24 cellular contexts compared by ENCODE assay signal in the genomic region with DNA sequence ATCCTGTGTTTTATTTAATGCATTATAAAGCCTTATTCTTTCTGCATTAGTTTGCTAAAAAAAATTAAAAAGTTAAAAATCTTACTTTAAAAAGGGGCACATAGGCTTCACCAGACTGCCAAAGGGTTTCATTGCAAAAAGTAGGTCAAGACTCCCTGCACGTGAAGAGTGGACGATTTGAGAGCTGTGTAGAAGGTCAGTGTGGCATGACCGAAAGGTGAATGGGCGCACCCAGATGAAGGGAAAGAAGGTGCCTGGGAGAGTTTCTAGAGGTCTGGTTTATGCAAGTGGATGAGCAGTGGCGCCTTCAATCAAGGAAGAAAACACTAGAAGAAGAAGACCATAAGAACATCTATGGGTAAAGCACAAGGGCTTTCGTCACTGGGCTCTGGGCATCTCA.
"Had no signal": no experiment of that assay in that cellular context is flagged by ENCODE, and none has a peak within 500 bp of the region (broad histone marks: within the 10 kb centered on the region; RNA-seq: fewer than 3 reads in every experiment).

No MANE protein-coding gene starts in this region.

- H3K4me3 Mint-ChIP-seq: activated CD4-positive, alpha-beta memory T cell treated with anti-CD3 and anti-CD28 coated beads, Interleukin-2, amount 10 ng/mL, durations not matched to agents 7 days and 5 days; activated CD8-positive, alpha-beta memory T cell treated with anti-CD3 and anti-CD28 coated beads, Interleukin-2, amount 10 ng/mL, durations not matched to agents 7 days and 5 days had no signal

- DNase-seq: activated CD4-positive, alpha-beta memory T cell treated with anti-CD3 and anti-CD28 coated beads, Interleukin-2, amount 10 ng/mL, durations not matched to agents 7 days and 5 days; activated CD4-positive, alpha-beta T cell treated with anti-CD3 and anti-CD28 coated beads for 1 hour; activated CD4-positive, alpha-beta T cell treated with anti-CD3 and anti-CD28 coated beads for 48 hours; activated CD4-positive, CD25-positive, alpha-beta regulatory T cell; activated CD8-positive, alpha-beta memory T cell treated with anti-CD3 and anti-CD28 coated beads for 24 hours; activated CD8-positive, alpha-beta memory T cell treated with anti-CD3 and anti-CD28 coated beads, Interleukin-2, amount 10 ng/mL, durations not matched to agents 7 days and 5 days; activated CD8-positive, alpha-beta memory T cell treated with anti-CD3 and anti-CD28 coated beads, Interleukin-2, amount 50 U/mL, for 48 hours; activated effector memory CD4-positive, alpha-beta T cell treated with Interleukin-2 at 50 U/mL for 16 hours; activated naive CD4-positive, alpha-beta T cell; activated naive CD4-positive, alpha-beta T cell treated with anti-CD3 and anti-CD28 coated beads, Interleukin-2, amount 50 U/mL, for 16 hours; activated T-cell treated with anti-CD3 and anti-CD28 coated beads, Interleukin-2, amount 50 U/mL, for 48 hours; central memory CD4-positive, alpha-beta T cell; MM.1S; NCI-H1092; NCI-H1436 treated with DMSO at 0.1 percent for 48 hours; NCI-H345; NCI-H524 treated with DMSO at 0.1 percent for 48 hours; SIG-M5; SW 1271; T-helper 1 cell had no signal

- ATAC-seq: activated CD8-positive, alpha-beta memory T cell treated with anti-CD3 and anti-CD28 coated beads, Interleukin-2, amount 10 ng/mL, durations not matched to agents 7 days and 5 days had no signal

- H3K27me3 ChIP-seq: brain microvascular endothelial cell had no signal

- H3K27ac ChIP-seq: brain microvascular endothelial cell, KMS-11, RWPE1, WERI-Rb-1 had no signal

- H3K4me2 ChIP-seq: KMS-11 had no signal

- H3K36me3 Mint-ChIP-seq: activated CD8-positive, alpha-beta memory T cell treated with anti-CD3 and anti-CD28 coated beads, Interleukin-2, amount 10 ng/mL, durations not matched to agents 7 days and 5 days had no signal

- H3K27ac Mint-ChIP-seq: activated CD4-positive, alpha-beta memory T cell treated with anti-CD3 and anti-CD28 coated beads, Interleukin-2, amount 10 ng/mL, durations not matched to agents 7 days and 5 days; activated CD8-positive, alpha-beta memory T cell treated with anti-CD3 and anti-CD28 coated beads, Interleukin-2, amount 10 ng/mL, durations not matched to agents 7 days and 5 days had no signal

- H3K9ac ChIP-seq: KMS-11 had no signal

- H3K36me3 ChIP-seq: brain microvascular endothelial cell, WERI-Rb-1 had no signal

- H3K4me1 Mint-ChIP-seq: activated CD4-positive, alpha-beta memory T cell treated with anti-CD3 and anti-CD28 coated beads, Interleukin-2, amount 10 ng/mL, durations not matched to agents 7 days and 5 days had no signal

- H3K9me3 Mint-ChIP-seq: activated CD4-positive, alpha-beta memory T cell treated with anti-CD3 and anti-CD28 coated beads, Interleukin-2, amount 10 ng/mL, durations not matched to agents 7 days and 5 days had no signal
